Comparison of ENCODE assay signal across 23 cellular contexts in the genomic region with DNA sequence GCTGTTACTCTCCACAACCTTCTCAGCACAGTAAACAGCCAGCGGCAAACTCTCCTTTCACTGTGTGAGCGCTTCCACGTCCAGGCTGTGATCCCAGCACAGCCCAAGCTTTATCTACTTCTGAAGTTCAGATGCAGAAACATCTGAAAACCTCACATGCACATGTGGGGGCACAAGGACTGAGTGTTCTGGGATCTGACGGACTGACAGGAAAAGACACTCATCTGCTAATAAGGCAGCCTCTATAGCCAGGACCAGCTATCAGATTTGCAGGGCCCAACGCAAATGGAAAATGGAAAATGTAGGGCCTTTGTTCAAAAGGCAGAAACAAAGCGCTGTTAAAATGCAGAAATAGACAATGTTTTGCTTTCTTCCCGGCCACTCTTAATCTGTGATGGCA.
DNase-seq lines count a peak whose midpoint lies in the region; ATAC-seq, FAIRE-seq and TF ChIP-seq lines count a peak whose summit lies in the region.
"Had no signal": no experiment of that assay in that cellular context is flagged by ENCODE, and none has a peak within 500 bp of the region (broad histone marks: within the 10 kb centered on the region; RNA-seq: fewer than 3 reads in every experiment).

No MANE protein-coding gene starts in this region.

- no peaks in the 10 kb centered on the region for H3K79me2 ChIP-seq in GM23338 (replicated peaks; ENCODE audit: insufficient read depth)

- H3K27me3 ChIP-seq in GM23338 (ENCODE audit: insufficient read depth) = no peaks in the 10 kb centered on the region
- H3K27me3 ChIP-seq: BE2C, Peyer's patch had no signal

- H3K27me3 Mint-ChIP-seq in GM23338 (ENCODE audit: insufficient read depth, low read depth, poor library complexity) (peaks cover 2% of the 10 kb centered on the region), osteocyte (ENCODE audit: unreplicated experiment) (peaks cover 4% of the 10 kb centered on the region)
- H3K27me3 Mint-ChIP-seq: CD4-positive, CD25-positive, alpha-beta regulatory T cell had no signal

- H3K27ac ChIP-seq in GM23338 (ENCODE audit: low read depth) = no peak overlapping the region
- H3K27ac ChIP-seq: A549, Peyer's patch had no signal

- H3K4me3 ChIP-seq in GM23338 = no peak overlapping the region
- H3K4me3 ChIP-seq: A549, Peyer's patch had no signal

- peak overlapping the region; percentile 83; the same call in 1 of the 2 replicates for H2AFZ ChIP-seq in GM23338

- DNase-seq in GM23338 (ENCODE audit: low spot score) (no peak), medulla oblongata (ENCODE audit: extremely low spot score) (peak; percentile 62), osteocyte (ENCODE audit: extremely low spot score, unreplicated experiment) (no peak), urothelium cell line (ENCODE audit: low spot score) (no peak)
- no peak for DNase-seq in activated CD4-positive, alpha-beta T cell treated with anti-CD3 and anti-CD28 coated beads for 1 hour
- DNase-seq: BE2C; Caco-2; CD4-positive, CD25-positive, alpha-beta regulatory T cell; DMS 273 treated with DMSO at 0.1 percent for 48 hours; DND-41; KG1; NCI-H1092; NCI-H1436; NCI-H1930; NCI-H526; Peyer's patch had no signal

- H3K4me1 Mint-ChIP-seq in GM23338 (peaks cover 12% of the 10 kb centered on the region), osteocyte (ENCODE audit: unreplicated experiment) (peaks cover 36% of the 10 kb centered on the region)
- H3K4me1 Mint-ChIP-seq: CD4-positive, CD25-positive, alpha-beta regulatory T cell had no signal

- no peaks in the 10 kb centered on the region for H3F3A ChIP-seq in GM23338 (replicated peaks; ENCODE audit: low read depth)

- H4K20me1 ChIP-seq in GM23338 (replicated peaks; ENCODE audit: insufficient read depth) = no peaks in the 10 kb centered on the region

- peak; percentile 17 for FAIRE-seq in urothelium cell line (lab: Jason Lieb, UNC)
- FAIRE-seq: A549, GM12891, GM19239, H1 had no signal

- H3K4me3 Mint-ChIP-seq in GM23338 (no peak overlapping the region), osteocyte (ENCODE audit: unreplicated experiment) (no peak overlapping the region)
- H3K4me3 Mint-ChIP-seq: CD4-positive, CD25-positive, alpha-beta regulatory T cell had no signal

- TF ChIP-seq CTCF in GM23338 (conservative IDR thresholded peaks at IDR 0.05; ENCODE audit: low read depth in 2 of 2) = no peak
- TF ChIP-seq CTCF in osteocyte (IDR thresholded peaks at IDR 0.05) = no peak

- H3K27ac Mint-ChIP-seq in GM23338 (no peak overlapping the region), osteocyte (ENCODE audit: unreplicated experiment) (peak overlapping the region; percentile 73)
- H3K27ac Mint-ChIP-seq: CD4-positive, CD25-positive, alpha-beta regulatory T cell had no signal

- H3K9me3 Mint-ChIP-seq in GM23338 = no peaks in the 10 kb centered on the region
- no peaks in the 10 kb centered on the region for H3K9me3 Mint-ChIP-seq in osteocyte (ENCODE audit: unreplicated experiment)

- H3K9me2 ChIP-seq in GM23338 (ENCODE audit: insufficient read depth) = peaks cover 6% of the 10 kb centered on the region; the same call in 1 of the 2 replicates

- no peak overlapping the region for H3K4me2 ChIP-seq in GM23338
- H3K4me2 ChIP-seq: A549 had no signal

- H3K36me3 Mint-ChIP-seq in GM23338 (ENCODE audit: low read depth) = no peaks in the 10 kb centered on the region
- H3K36me3 Mint-ChIP-seq in osteocyte (ENCODE audit: unreplicated experiment) = no peaks in the 10 kb centered on the region
- H3K36me3 Mint-ChIP-seq: CD4-positive, CD25-positive, alpha-beta regulatory T cell had no signal

- H3K4me1 ChIP-seq in GM23338 (ENCODE audit: insufficient read depth) = peaks cover 15% of the 10 kb centered on the region
- H3K4me1 ChIP-seq: A549, BE2C, Peyer's patch had no signal

- no peak for ATAC-seq in GM23338
- no peak for ATAC-seq in GM18868 (IDR thresholded peaks at IDR 0.05; ENCODE audit: unreplicated experiment)
- no peak for ATAC-seq in GM18502 (IDR thresholded peaks at IDR 0.05; ENCODE audit: poor library complexity, unreplicated experiment)
- ATAC-seq: A549, HCT116 had no signal

- H3K36me3 ChIP-seq in GM23338 (ENCODE audit: insufficient read depth) = no peaks in the 10 kb centered on the region
- H3K36me3 ChIP-seq: BE2C, Peyer's patch had no signal

TF ChIP-seq in GM23338, 12 proteins besides CTCF, POLR2A, EP300 and RAD21 (continues in another document):
- TF ChIP-seq EZH2phosphoT487 (IDR thresholded peaks at IDR 0.05; ENCODE audit: unreplicated experiment) (no peak), EZH2 (IDR thresholded peaks at IDR 0.05; ENCODE audit: low read depth, unreplicated experiment) (no peak), ZNF331 (CRISPR knock-in tag; IDR thresholded peaks at IDR 0.05; ENCODE audit: low read depth) (no peak)
- TF ChIP-seq, protein P1, sequence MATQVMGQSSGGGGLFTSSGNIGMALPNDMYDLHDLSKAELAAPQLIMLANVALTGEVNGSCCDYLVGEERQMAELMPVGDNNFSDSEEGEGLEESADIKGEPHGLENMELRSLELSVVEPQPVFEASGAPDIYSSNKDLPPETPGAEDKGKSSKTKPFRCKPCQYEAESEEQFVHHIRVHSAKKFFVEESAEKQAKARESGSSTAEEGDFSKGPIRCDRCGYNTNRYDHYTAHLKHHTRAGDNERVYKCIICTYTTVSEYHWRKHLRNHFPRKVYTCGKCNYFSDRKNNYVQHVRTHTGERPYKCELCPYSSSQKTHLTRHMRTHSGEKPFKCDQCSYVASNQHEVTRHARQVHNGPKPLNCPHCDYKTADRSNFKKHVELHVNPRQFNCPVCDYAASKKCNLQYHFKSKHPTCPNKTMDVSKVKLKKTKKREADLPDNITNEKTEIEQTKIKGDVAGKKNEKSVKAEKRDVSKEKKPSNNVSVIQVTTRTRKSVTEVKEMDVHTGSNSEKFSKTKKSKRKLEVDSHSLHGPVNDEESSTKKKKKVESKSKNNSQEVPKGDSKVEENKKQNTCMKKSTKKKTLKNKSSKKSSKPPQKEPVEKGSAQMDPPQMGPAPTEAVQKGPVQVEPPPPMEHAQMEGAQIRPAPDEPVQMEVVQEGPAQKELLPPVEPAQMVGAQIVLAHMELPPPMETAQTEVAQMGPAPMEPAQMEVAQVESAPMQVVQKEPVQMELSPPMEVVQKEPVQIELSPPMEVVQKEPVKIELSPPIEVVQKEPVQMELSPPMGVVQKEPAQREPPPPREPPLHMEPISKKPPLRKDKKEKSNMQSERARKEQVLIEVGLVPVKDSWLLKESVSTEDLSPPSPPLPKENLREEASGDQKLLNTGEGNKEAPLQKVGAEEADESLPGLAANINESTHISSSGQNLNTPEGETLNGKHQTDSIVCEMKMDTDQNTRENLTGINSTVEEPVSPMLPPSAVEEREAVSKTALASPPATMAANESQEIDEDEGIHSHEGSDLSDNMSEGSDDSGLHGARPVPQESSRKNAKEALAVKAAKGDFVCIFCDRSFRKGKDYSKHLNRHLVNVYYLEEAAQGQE (IDR thresholded peaks at IDR 0.05; ENCODE audit: unreplicated experiment) = no peak
